In the genomic region with DNA sequence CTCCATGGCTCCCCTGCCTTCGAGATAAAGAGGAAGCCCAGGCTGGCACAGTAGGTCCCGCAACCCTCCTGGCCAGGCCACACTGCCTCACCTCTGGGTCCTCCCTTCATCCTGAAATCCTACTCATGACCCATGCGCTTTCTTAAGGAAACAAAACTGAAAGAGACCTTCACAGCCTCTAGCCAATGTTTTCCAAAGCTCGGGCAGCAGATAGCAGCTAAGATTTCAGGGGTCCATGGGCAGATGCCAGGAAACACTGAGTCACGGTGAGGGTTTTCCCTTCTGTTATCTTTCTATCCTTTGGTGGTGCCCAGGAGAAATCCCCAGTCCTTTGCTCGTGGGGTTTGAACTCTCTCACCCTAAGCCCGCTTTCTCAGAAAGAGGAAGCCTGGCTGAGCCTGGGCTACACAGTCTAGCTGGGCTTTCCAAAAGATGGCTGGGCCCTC, we compare ENCODE assay signal across 10 cellular contexts. TPM values are rescaled to one million over a fixed set of nuclear protein-coding genes. Genes with fewer than 3 reads are reported as not detected.
DNase-seq lines count a peak whose midpoint lies in the region; ATAC-seq and TF ChIP-seq lines count a peak whose summit lies in the region.
"Had no signal": no experiment of that assay in that cellular context is flagged by ENCODE, and none has a peak within 500 bp of the region (broad histone marks: within the 10 kb centered on the region; RNA-seq: fewer than 3 reads in every experiment).

No MANE protein-coding gene starts in this region.

- H4K8ac ChIP-seq in neuronal stem cell (ENCODE audit: low read depth, low read length), result no peak overlapping the region

- H3K14ac ChIP-seq in neuronal stem cell (ENCODE audit: low read length), result no peak overlapping the region

- H3K36me3 Mint-ChIP-seq in activated naive CD8-positive, alpha-beta T cell treated with anti-CD3 and anti-CD28 coated beads, Interleukin-2, amount 50 U/mL, for 24 hours (ENCODE audit: low read depth), result no peaks in the 10 kb centered on the region

- H2BK12ac ChIP-seq in neuronal stem cell (ENCODE audit: low read length), result no peak overlapping the region

- no peak overlapping the region for H3K27ac ChIP-seq in neuronal stem cell (replicated peaks; ENCODE audit: low read length)

- peak; percentile 37 for ATAC-seq in HG03045 (IDR thresholded peaks at IDR 0.05; ENCODE audit: unreplicated experiment)
- peak; percentile 78 for ATAC-seq in activated naive CD8-positive, alpha-beta T cell treated with anti-CD3 and anti-CD28 coated beads, Interleukin-2, amount 50 U/mL, for 24 hours
- no peak for ATAC-seq in HG03280 (IDR thresholded peaks at IDR 0.05; ENCODE audit: unreplicated experiment)
- ATAC-seq in HG02870 (IDR thresholded peaks at IDR 0.05; ENCODE audit: unreplicated experiment), result no peak

- no peak overlapping the region for H3K23ac ChIP-seq in neuronal stem cell (ENCODE audit: low read depth, low read length, poor library complexity)

- no peak for TF ChIP-seq CTCF in GM13976 (IDR thresholded peaks at IDR 0.05; ENCODE audit: borderline replicate concordance, control extremely low read depth, extremely low read depth, insufficient read depth, missing control alignments)

- peak overlapping the region; percentile 47 for H3K4me3 Mint-ChIP-seq in activated naive CD8-positive, alpha-beta T cell treated with anti-CD3 and anti-CD28 coated beads, Interleukin-2, amount 50 U/mL, for 24 hours
- H3K4me3 Mint-ChIP-seq: central memory CD8-positive, alpha-beta T cell had no signal

- no peak overlapping the region for H3K18ac ChIP-seq in neuronal stem cell (ENCODE audit: low read length)

- no peak overlapping the region for H4K91ac ChIP-seq in neuronal stem cell (ENCODE audit: low read depth, low read length, poor library complexity)

- H2AFZ ChIP-seq in neuronal stem cell (ENCODE audit: low read length), result peak overlapping the region; percentile 26

- peak overlapping the region; percentile 88 for H3K27ac Mint-ChIP-seq in activated naive CD8-positive, alpha-beta T cell treated with anti-CD3 and anti-CD28 coated beads, Interleukin-2, amount 50 U/mL, for 24 hours

- H3K79me1 ChIP-seq in neuronal stem cell (ENCODE audit: low read depth, low read length), result no peaks in the 10 kb centered on the region

- in situ Hi-C loops in GM13976 (cut with MboI; ENCODE audit: low sequenced_read_pairs, unreplicated experiment), result no loop called here

- no peak overlapping the region for H2AK5ac ChIP-seq in neuronal stem cell (ENCODE audit: low read depth, low read length)

- H3K9ac ChIP-seq in neuronal stem cell (ENCODE audit: low read depth, low read length, poor library complexity), result no peak overlapping the region

- no peak overlapping the region for H3K4me2 ChIP-seq in neuronal stem cell (ENCODE audit: insufficient read depth, low read length, poor library complexity, severe bottlenecking)

- H3K9me3 Mint-ChIP-seq in activated naive CD8-positive, alpha-beta T cell treated with anti-CD3 and anti-CD28 coated beads, Interleukin-2, amount 50 U/mL, for 24 hours, result no peaks in the 10 kb centered on the region
- H3K9me3 Mint-ChIP-seq: central memory CD8-positive, alpha-beta T cell had no signal

- DNase-seq in GM13976 (ENCODE audit: low spot score) (peak; percentile 69), neuronal stem cell (ENCODE audit: low spot score) (no peak), NCI-H1417 treated with DMSO at 0.1 percent for 48 hours (lab: John Stamatoyannopoulos, UW) (no peak)
- peak; percentile 66 for DNase-seq in activated naive CD8-positive, alpha-beta T cell treated with anti-CD3 and anti-CD28 coated beads, Interleukin-2, amount 50 U/mL, for 24 hours
- no peak for DNase-seq in stimulated activated CD4-positive, alpha-beta T cell treated with anti-CD3 and anti-CD28 coated beads, Interleukin-4, amount 100 ng/mL, for 24 hours
- DNase-seq: NCI-H1436 treated with DMSO at 0.1 percent for 48 hours had no signal

- H3K9me3 ChIP-seq in neuronal stem cell (replicated peaks in 1 of 2; ENCODE audit: control insufficient read depth in 2 of 2, insufficient read depth in 1 of 2, low read depth in 1 of 2, low read length in 2 of 2), result peaks cover 0 to 2% of the 10 kb centered on the region in 2 donors

- H2BK15ac ChIP-seq in neuronal stem cell (ENCODE audit: low read length), result no peak overlapping the region

- peaks cover 29% of the 10 kb centered on the region for H3K4me1 Mint-ChIP-seq in activated naive CD8-positive, alpha-beta T cell treated with anti-CD3 and anti-CD28 coated beads, Interleukin-2, amount 50 U/mL, for 24 hours

- no peak overlapping the region for H3K4ac ChIP-seq in neuronal stem cell (ENCODE audit: low read length)

- peaks cover 4 to 5% of the 10 kb centered on the region in 2 donors for H3K4me1 ChIP-seq in neuronal stem cell (ENCODE audit: control insufficient read depth in 2 of 2, insufficient read depth in 1 of 2, low read depth in 1 of 2, low read length in 2 of 2)

- H2BK5ac ChIP-seq in neuronal stem cell (ENCODE audit: low read length), result no peak overlapping the region

- H2BK120ac ChIP-seq in neuronal stem cell (ENCODE audit: low read depth, low read length), result no peak overlapping the region

- WGBS in neuronal stem cell (ENCODE audit: extremely low coverage in 2 of 2, insufficient read length in 2 of 2, insufficient replicate concordance in 1 of 2), 2 donors, result no CpG with 5 or more reads among the region's 7 CpGs

- H3K36me3 ChIP-seq in neuronal stem cell (replicated peaks in 1 of 2; ENCODE audit: control insufficient read depth in 2 of 2, insufficient read depth in 2 of 2, low read length in 2 of 2), result no peaks in the 10 kb centered on the region

- H3K4me3 ChIP-seq in neuronal stem cell (ENCODE audit: low read length in 2 of 2), result no peak overlapping the region

- no peaks in the 10 kb centered on the region for H3K27me3 Mint-ChIP-seq in activated naive CD8-positive, alpha-beta T cell treated with anti-CD3 and anti-CD28 coated beads, Interleukin-2, amount 50 U/mL, for 24 hours
- H3K27me3 Mint-ChIP-seq: central memory CD8-positive, alpha-beta T cell had no signal

- H3K27me3 ChIP-seq in neuronal stem cell (ENCODE audit: control insufficient read depth in 3 of 3, insufficient read depth in 3 of 3, low read depth in 1 of 3, low read length in 3 of 3), result peaks cover 0 to 13% (median 0%) of the 10 kb centered on the region in 3 experiments

RNA-seq across cellular contexts. Expression of gene TTC39A, which starts 26.6 kb away (rescaled TPM):
- polyA plus RNA-seq in neuronal stem cell (2013, experiment 1 of 2), result 0.89 TPM
- 0.71 TPM for polyA plus RNA-seq in neuronal stem cell (2013, experiment 2 of 2)

Comparison
In these comparisons a context has a peak if more than half of its experiments do, and no peak if none do; other contexts are left out.
1. DNase-seq: peak in GM13976 (single experiment) and activated naive CD8-positive, alpha-beta T cell treated with anti-CD3 and anti-CD28 coated beads, Interleukin-2, amount 50 U/mL, for 24 hours (single experiment); none in neuronal stem cell (single experiment), NCI-H1417 treated with DMSO at 0.1 percent for 48 hours (single experiment) and stimulated activated CD4-positive, alpha-beta T cell treated with anti-CD3 and anti-CD28 coated beads, Interleukin-4, amount 100 ng/mL, for 24 hours (single experiment).
2. ATAC-seq: peak in HG03045 (single experiment) and activated naive CD8-positive, alpha-beta T cell treated with anti-CD3 and anti-CD28 coated beads, Interleukin-2, amount 50 U/mL, for 24 hours (single experiment); none in HG03280 (single experiment) and HG02870 (single experiment).